9 cellular contexts compared by ENCODE assay signal in genomic region chr3:129317014-129317771, GRCh38. TPM values are rescaled to one million over a fixed set of nuclear protein-coding genes. Genes with fewer than 3 reads are reported as not detected.
DNase-seq lines count a peak whose midpoint lies in the region; ATAC-seq and TF ChIP-seq lines count a peak whose summit lies in the region.
"Had no signal": no experiment of that assay in that cellular context is flagged by ENCODE, and none has a peak within 500 bp of the region (broad histone marks: within the 10 kb centered on the region; RNA-seq: fewer than 3 reads in every experiment).

No MANE protein-coding gene starts in this region.

- H4K20me1 ChIP-seq in HCT116 (ENCODE audit: insufficient read depth), result no peaks in the 10 kb centered on the region

- peak overlapping the region; percentile 95 for H3K4me2 ChIP-seq in HCT116 (ENCODE audit: low read length)

- TF ChIP-seq RAD21 in HCT116 (IDR thresholded peaks at IDR 0.05; ENCODE audit: low read depth), result no peak

- no peak for TF ChIP-seq POLR2A in HCT116 (IDR thresholded peaks at IDR 0.05; ENCODE audit: borderline replicate concordance, extremely low read depth, insufficient read depth, insufficient read length)
- no peak for TF ChIP-seq POLR2A in sigmoid colon (IDR thresholded peaks at IDR 0.05)

- H3K27me3 Mint-ChIP-seq in WTC11 (ENCODE audit: low read depth), result no peaks in the 10 kb centered on the region; the same call in 1 of the 2 replicates

- TF ChIP-seq EP300 in sigmoid colon (IDR thresholded peaks at IDR 0.05), result no peak

- H3K9me3 Mint-ChIP-seq in WTC11, result no peaks in the 10 kb centered on the region
- H3K9me3 Mint-ChIP-seq: HFFc6 had no signal

- no TSS peak for BruUV-seq in HCT116 (replicated peaks; lab: Mats Ljungman, UMichigan)

- H3K36me3 ChIP-seq in HCT116 (ENCODE audit: control insufficient read depth in 1 of 2, insufficient read depth in 2 of 2, low read length in 2 of 2) (no peaks in the 10 kb centered on the region), sigmoid colon (peaks cover 0 to 29% (median 0%) of the 10 kb centered on the region in 4 donors)

- H3K9me2 ChIP-seq in HCT116 (ENCODE audit: insufficient read depth), result no peaks in the 10 kb centered on the region

- no peak overlapping the region for H3K27ac Mint-ChIP-seq in WTC11
- H3K27ac Mint-ChIP-seq: HFFc6 had no signal

- peaks cover 6 to 25% of the 10 kb centered on the region in 2 experiments; a peak in 3 of 4 replicates for H3K4me1 ChIP-seq in HCT116 (ENCODE audit: control insufficient read depth in 1 of 2, insufficient read depth in 2 of 2, low read length in 2 of 2)
- no peaks in the 10 kb centered on the region for H3K4me1 ChIP-seq in right cardiac atrium (ENCODE audit: control insufficient read depth, insufficient read depth, low read length)
- peaks cover 2 to 25% (median 19%) of the 10 kb centered on the region in 4 donors for H3K4me1 ChIP-seq in sigmoid colon

- H3K27ac ChIP-seq in HCT116 (ENCODE audit: low read depth, low read length) (peak overlapping the region; percentile 84), right cardiac atrium (ENCODE audit: low read length) (no peak overlapping the region), sigmoid colon (peak overlapping the region; percentile 92 to 95 (median 92))

- no peaks in the 10 kb centered on the region for H3K36me3 Mint-ChIP-seq in WTC11

- H3K4me3 Mint-ChIP-seq in WTC11, result peak overlapping the region; percentile 61

- intact Hi-C loops in HCT116 (cut with micrococcal nuclease), result no loop called here
- intact Hi-C loops in right cardiac atrium (cut with DNase I), result loop anchor here in 1 of 4 donors (5.0 kb wide), 1 partner anchor 40 kb away; the partner anchor contains the start of gene HMCES
- intact Hi-C loops in sigmoid colon (cut with DNase I), result loop anchor here (2.0 kb wide), 1 partner anchor 82 kb away; no protein-coding TSS in a partner anchor

- DNase-seq in HCT116 (ENCODE audit: low read depth, low spot score) (no peak), WTC11 (ENCODE audit: low spot score) (no peak), right cardiac atrium (peak in 2 of 3 donors; percentile 66 to 76), sigmoid colon (no peak), T-helper 9 cell (no peak)

- CTCF ChIA-PET in HCT116 (lab: Charles Lee), result interaction anchor here (1.0 to 1.8 kb wide), 7 partner anchors 10 to 347 kb away, joined by 3 to 10 read pairs (median 7); partner anchors contain the start of genes IFT122 and MBD4
- CTCF ChIA-PET in WTC11 (lab: Charles Lee), result interaction anchor here (0.7 to 2.0 kb wide), 14 partner anchors 10 to 324 kb away, joined by 3 to 32 read pairs (median 4); partner anchors contain the start of genes CFAP92, HMCES and RAB43

- POLR2A ChIA-PET in HCT116 (lab: Charles Lee) (interaction anchor here (0.6 to 2.4 kb wide), 6 partner anchors 11 to 1521 kb away, joined by 3 to 11 read pairs (median 4); no protein-coding TSS in a partner anchor), WTC11 (lab: Charles Lee) (interaction anchor here (0.9 to 3.9 kb wide), 9 partner anchors 10 to 195 kb away, joined by 3 to 44 read pairs (median 11); partner anchors contain the start of genes COPG1, HMCES and RAB43)

- peak overlapping the region; percentile 95 for H3K9ac ChIP-seq in HCT116 (ENCODE audit: low read length)

- WGBS in right cardiac atrium, result 37% methylated on average over 15 of the region's 15 CpGs
- WGBS in sigmoid colon, 2 donors, result 36 to 37% methylated on average over 15 of the region's 15 CpGs

- RAD21 ChIA-PET in HCT116 (lab: Charles Lee; ENCODE audit: low non-redundant PET in 1 of 2, low total read pairs in 2 of 2, uncharacterized antibody in 2 of 2, unreplicated experiment in 2 of 2), result interaction anchor here in 1 of 2 experiments (0.5 kb wide), 1 partner anchor 20 kb away, joined by 3 read pairs; no protein-coding TSS in a partner anchor

- H3K9me3 ChIP-seq in HCT116 (ENCODE audit: control insufficient read depth in 1 of 2, insufficient read depth in 1 of 2, low read depth in 1 of 2, low read length in 2 of 2), result no peaks in the 10 kb centered on the region
- no peaks in the 10 kb centered on the region for H3K9me3 ChIP-seq in right cardiac atrium (ENCODE audit: control insufficient read depth, low read length)
- H3K9me3 ChIP-seq in sigmoid colon, result no peaks in the 10 kb centered on the region

- H2AFZ ChIP-seq in HCT116 (ENCODE audit: low read depth, low read length, poor library complexity, severe bottlenecking), result peak overlapping the region; percentile 85

- H3K4me1 Mint-ChIP-seq in WTC11, result peaks cover 7% of the 10 kb centered on the region

- no peak for TF ChIP-seq CTCF in HCT116 (IDR thresholded peaks at IDR 0.05 in 2 of 3, conservative IDR thresholded peaks at IDR 0.05 in 1 of 3; ENCODE audit: borderline replicate concordance in 1 of 3, insufficient read depth in 1 of 3, low read depth in 2 of 3, low read length in 2 of 3)
- TF ChIP-seq CTCF in WTC11 (IDR thresholded peaks at IDR 0.05), result no peak
- TF ChIP-seq CTCF in sigmoid colon (IDR thresholded peaks at IDR 0.05), result no peak

- H3K79me2 ChIP-seq in HCT116 (ENCODE audit: insufficient read depth, low read length), result peaks cover 7% of the 10 kb centered on the region; the same call in 1 of the 2 replicates

- no peak for ATAC-seq in HCT116
- ATAC-seq in WTC11, result no peak
- no peak for ATAC-seq in right cardiac atrium
- no peak for ATAC-seq in GM18517 (IDR thresholded peaks at IDR 0.05; ENCODE audit: unreplicated experiment)
- no peak for ATAC-seq in GM18868 (IDR thresholded peaks at IDR 0.05; ENCODE audit: unreplicated experiment)
- ATAC-seq in HG02970 (IDR thresholded peaks at IDR 0.05; ENCODE audit: low FRiP score, unreplicated experiment), result no peak

- H3K27me3 ChIP-seq in HCT116 (ENCODE audit: insufficient read depth, low read length) (no peaks in the 10 kb centered on the region), right cardiac atrium (ENCODE audit: control insufficient read depth, insufficient read depth) (no peaks in the 10 kb centered on the region), sigmoid colon (no peaks in the 10 kb centered on the region)

- H3K4me3 ChIP-seq in HCT116 (replicated peaks in 1 of 2; ENCODE audit: low read depth in 1 of 2, low read length in 2 of 2) (peak overlapping the region; percentile 85 to 93), right cardiac atrium (ENCODE audit: low read length) (peak overlapping the region; percentile 84), sigmoid colon (peak overlapping the region; percentile 74 to 98 (median 89))

TF ChIP-seq in HCT116, 20 proteins besides CTCF, POLR2A, EP300 and RAD21 (continues in another document):
- TF ChIP-seq ELF1 (IDR thresholded peaks at IDR 0.05; ENCODE audit: borderline replicate concordance, low read depth), result no peak
- no peak for TF ChIP-seq EZH2 (IDR thresholded peaks at IDR 0.05)
- TF ChIP-seq MAX (IDR thresholded peaks at IDR 0.05), result no peak
- no peak for TF ChIP-seq SIN3A (IDR thresholded peaks at IDR 0.05; ENCODE audit: low read depth)
- no peak for TF ChIP-seq JUND (IDR thresholded peaks at IDR 0.05)

TF ChIP-seq in WTC11, 78 proteins besides CTCF, POLR2A, EP300 and RAD21:
- TF ChIP-seq SMAD4 (CRISPR knock-in tag; IDR thresholded peaks at IDR 0.05) (no peak), FOXK1 (CRISPR knock-in tag; IDR thresholded peaks at IDR 0.05) (no peak), E2F4 (CRISPR knock-in tag; IDR thresholded peaks at IDR 0.05; ENCODE audit: borderline replicate concordance, low read depth) (no peak), TCF7 (CRISPR knock-in tag; IDR thresholded peaks at IDR 0.05; ENCODE audit: low read depth) (no peak), NR2C2 (CRISPR knock-in tag; IDR thresholded peaks at IDR 0.05) (no peak)
- TF ChIP-seq, protein P1, sequence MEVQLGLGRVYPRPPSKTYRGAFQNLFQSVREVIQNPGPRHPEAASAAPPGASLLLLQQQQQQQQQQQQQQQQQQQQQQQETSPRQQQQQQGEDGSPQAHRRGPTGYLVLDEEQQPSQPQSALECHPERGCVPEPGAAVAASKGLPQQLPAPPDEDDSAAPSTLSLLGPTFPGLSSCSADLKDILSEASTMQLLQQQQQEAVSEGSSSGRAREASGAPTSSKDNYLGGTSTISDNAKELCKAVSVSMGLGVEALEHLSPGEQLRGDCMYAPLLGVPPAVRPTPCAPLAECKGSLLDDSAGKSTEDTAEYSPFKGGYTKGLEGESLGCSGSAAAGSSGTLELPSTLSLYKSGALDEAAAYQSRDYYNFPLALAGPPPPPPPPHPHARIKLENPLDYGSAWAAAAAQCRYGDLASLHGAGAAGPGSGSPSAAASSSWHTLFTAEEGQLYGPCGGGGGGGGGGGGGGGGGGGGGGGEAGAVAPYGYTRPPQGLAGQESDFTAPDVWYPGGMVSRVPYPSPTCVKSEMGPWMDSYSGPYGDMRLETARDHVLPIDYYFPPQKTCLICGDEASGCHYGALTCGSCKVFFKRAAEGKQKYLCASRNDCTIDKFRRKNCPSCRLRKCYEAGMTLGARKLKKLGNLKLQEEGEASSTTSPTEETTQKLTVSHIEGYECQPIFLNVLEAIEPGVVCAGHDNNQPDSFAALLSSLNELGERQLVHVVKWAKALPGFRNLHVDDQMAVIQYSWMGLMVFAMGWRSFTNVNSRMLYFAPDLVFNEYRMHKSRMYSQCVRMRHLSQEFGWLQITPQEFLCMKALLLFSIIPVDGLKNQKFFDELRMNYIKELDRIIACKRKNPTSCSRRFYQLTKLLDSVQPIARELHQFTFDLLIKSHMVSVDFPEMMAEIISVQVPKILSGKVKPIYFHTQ (CRISPR knock-in tag; IDR thresholded peaks at IDR 0.05), result no peak

RNA-seq across cellular contexts. Expression of gene HMCES, which starts 38.5 kb away (rescaled TPM):
- total RNA-seq in HCT116 (2021; ENCODE audit: unreplicated experiment) (78.9 TPM), WTC11 (2021) (44.0 to 49.5 TPM (median 47.7 TPM) in 3 replicates), right cardiac atrium (10 to 100 TPM; 38.0 to 53.2 (median 42.3) TPM), sigmoid colon (10 to 100 TPM; 15.2 to 22.5 (median 20.2) TPM)
- polyA plus RNA-seq in HCT116 (2012), result 71.7 and 73.4 TPM in 2 replicates
- polyA plus RNA-seq in right cardiac atrium (37.0 TPM), sigmoid colon (10 to 100 TPM; 21.6 to 41.2 (median 25.4) TPM)

Comparison
In these comparisons a context has a peak if more than half of its experiments do, and no peak if none do; other contexts are left out.
1. DNase-seq: peak in right cardiac atrium (2 of 3); none in HCT116 (single experiment), WTC11 (single experiment), sigmoid colon (single experiment) and T-helper 9 cell (single experiment).
2. Peak in every context shown above with its lines, with median percentiles within 50 percentile points of each other: H3K4me3 ChIP-seq.